In genomic region chr1:187847531-187847930, GRCh38 we compare ENCODE assay signal across 26 cellular contexts.
"Had no signal": no experiment of that assay in that cellular context is flagged by ENCODE, and none has a peak within 500 bp of the region (broad histone marks: within the 10 kb centered on the region; RNA-seq: fewer than 3 reads in every experiment).

No MANE protein-coding gene starts in this region.

- H3K36me3 ChIP-seq: esophagus squamous epithelium, gastrocnemius medialis, heart right ventricle, left lung, lower lobe of right lung had no signal

- H3K27me3 ChIP-seq: esophagus squamous epithelium, gastrocnemius medialis, heart right ventricle, left lung had no signal

- ATAC-seq: effector memory CD8-positive, alpha-beta T cell; esophagus mucosa; gastrocnemius medialis; heart right ventricle; left cardiac atrium; left lung; left ventricle myocardium superior; lower lobe of right lung; mucosa of descending colon had no signal

- DNase-seq: effector CD8-positive, alpha-beta T cell; effector memory CD8-positive, alpha-beta T cell; endodermal cell; erythroblast; esophagus squamous epithelium; foreskin fibroblast; foreskin melanocyte; gastrocnemius medialis; glutamatergic neuron; head of caudate nucleus; heart right ventricle; hippocampal formation; left cardiac atrium; left lung; left ventricle myocardium superior; lower lobe of right lung; mesenchymal stem cell; mucosa of descending colon; naive B cell had no signal

- H3K4me3 ChIP-seq: coronary artery, esophagus squamous epithelium, gastrocnemius medialis, heart right ventricle, left lung, lower lobe of right lung, mucosa of descending colon had no signal

- H3K4me1 ChIP-seq: gastrocnemius medialis, heart right ventricle, left lung, lower lobe of right lung had no signal

- H3K9me3 ChIP-seq: esophagus squamous epithelium, gastrocnemius medialis, left lung, lower lobe of right lung had no signal

- FAIRE-seq: colon, endometrium, islet of Langerhans, keratinocyte had no signal

- H3K27ac ChIP-seq: coronary artery, epithelial cell of prostate, esophagus squamous epithelium, gastrocnemius medialis, heart right ventricle, left lung, lower lobe of right lung had no signal
